ENCODE assay signal across 1 cellular context in genomic region chr12:116346222-116346621, GRCh38.
TF ChIP-seq lines count a peak whose summit lies in the region.

No MANE protein-coding gene starts in this region.

TF ChIP-seq in K562, 482 proteins besides CTCF, POLR2A, EP300 and RAD21 (continued from another document):
- TF ChIP-seq ZNF740 (CRISPR knock-in tag; IDR thresholded peaks at IDR 0.05) (no peak), ZNF740 (tag; IDR thresholded peaks at IDR 0.05) (no peak), IRF1 (CRISPR knock-in tag; IDR thresholded peaks at IDR 0.05; ENCODE audit: borderline replicate concordance) (no peak), ZNF592 (IDR thresholded peaks at IDR 0.05) (no peak; the same call in none of the 2 replicates), SMARCE1 (IDR thresholded peaks at IDR 0.05) (peak; percentile 46; the same call in 1 of the 2 replicates), ARID2 (IDR thresholded peaks at IDR 0.05) (peak; percentile 5; the same call in 1 of the 2 replicates), ZNF253 (CRISPR knock-in tag; conservative IDR thresholded peaks at IDR 0.05) (no peak), ATF2 (CRISPR knock-in tag; IDR thresholded peaks at IDR 0.05) (no peak), TEAD4 (IDR thresholded peaks at IDR 0.05; ENCODE audit: low read length) (peak; percentile 39), TEAD4 (CRISPR knock-in tag; IDR thresholded peaks at IDR 0.05; ENCODE audit: borderline replicate concordance) (no peak), ARID1B (IDR thresholded peaks at IDR 0.05) (peak; percentile 55), EGR1 (conservative IDR thresholded peaks at IDR 0.05) (no peak), TCF7L2 (IDR thresholded peaks at IDR 0.05; ENCODE audit: low read depth, low read length) (no peak), MTA2 (IDR thresholded peaks at IDR 0.05; ENCODE audit: low read depth) (peak; percentile 56), MEF2A (IDR thresholded peaks at IDR 0.05; ENCODE audit: control insufficient read depth, low read depth, low read length) (peak; percentile 32; the same call in 1 of the 2 replicates), ZNF41 (CRISPR knock-in tag; conservative IDR thresholded peaks at IDR 0.05) (no peak), ID3 (CRISPR knock-in tag; IDR thresholded peaks at IDR 0.05) (no peak), ID3 (tag; IDR thresholded peaks at IDR 0.05) (no peak), TAL1 (IDR thresholded peaks at IDR 0.05) (peak; percentile 53; the same call in 1 of the 2 replicates), LEF1 (IDR thresholded peaks at IDR 0.05) (peak; percentile 77), SOX6 (IDR thresholded peaks at IDR 0.05) (peak; percentile 88), HDAC3 (IDR thresholded peaks at IDR 0.05; ENCODE audit: borderline replicate concordance, partially characterized antibody) (peak; percentile 44), CEBPG (CRISPR knock-in tag; IDR thresholded peaks at IDR 0.05) (no peak), CEBPG (tag; conservative IDR thresholded peaks at IDR 0.05 in 1 of 2, IDR thresholded peaks at IDR 0.05 in 1 of 2) (no peak), TRIM24 (IDR thresholded peaks at IDR 0.05) (peak in 1 of 2 experiments; percentile 26; a peak in 1 of 4 replicates), ZNF778 (CRISPR knock-in tag; IDR thresholded peaks at IDR 0.05) (no peak), ARNT (IDR thresholded peaks at IDR 0.05) (peak in 1 of 2 experiments; percentile 50; a peak in 1 of 4 replicates), HDAC1 (IDR thresholded peaks at IDR 0.05) (peak in 1 of 2 experiments; percentile 57; a peak in 2 of 4 replicates), JUN (IDR thresholded peaks at IDR 0.05; ENCODE audit: borderline replicate concordance, low read depth, low read length) (no peak), JUN (CRISPR knock-in tag; IDR thresholded peaks at IDR 0.05; ENCODE audit: borderline replicate concordance) (no peak), SMARCC2 (IDR thresholded peaks at IDR 0.05; ENCODE audit: low read depth) (no peak), HMG20B (CRISPR knock-in tag; IDR thresholded peaks at IDR 0.05) (no peak), CREB5 (CRISPR knock-in tag; IDR thresholded peaks at IDR 0.05) (no peak), SMARCA4 (IDR thresholded peaks at IDR 0.05) (peak; percentile 62), PHTF2 (CRISPR knock-in tag; IDR thresholded peaks at IDR 0.05) (no peak), ZNF280B (CRISPR knock-in tag; IDR thresholded peaks at IDR 0.05) (no peak), ZBTB26 (CRISPR knock-in tag; IDR thresholded peaks at IDR 0.05) (no peak), ZNF589 (CRISPR knock-in tag; IDR thresholded peaks at IDR 0.05; ENCODE audit: low read depth) (no peak), MLLT1 (IDR thresholded peaks at IDR 0.05) (peak in 1 of 2 experiments; percentile 45; a peak in 1 of 4 replicates), ARHGAP35 (IDR thresholded peaks at IDR 0.05; ENCODE audit: partially characterized antibody) (no peak), CBFA2T3 (IDR thresholded peaks at IDR 0.05) (peak; percentile 74), CBFA2T2 (conservative IDR thresholded peaks at IDR 0.05) (peak; percentile 49), NCOA1 (IDR thresholded peaks at IDR 0.05; ENCODE audit: low read depth) (0 out of 2 replicates have a peak, but pooled peaks have one; percentile 17), NBN (IDR thresholded peaks at IDR 0.05; ENCODE audit: low read depth) (0 out of 2 replicates have a peak, but pooled peaks have one; percentile 30), DPF2 (IDR thresholded peaks at IDR 0.05) (peak; percentile 73; the same call in 1 of the 2 replicates), GATAD2A (IDR thresholded peaks at IDR 0.05) (peak; percentile 82; the same call in 1 of the 2 replicates), NR2C2 (CRISPR knock-in tag; IDR thresholded peaks at IDR 0.05) (no peak), NR2C2 (tag; IDR thresholded peaks at IDR 0.05) (0 out of 2 replicates have a peak, but pooled peaks have one; percentile 33), SMAD4 (CRISPR knock-in tag; conservative IDR thresholded peaks at IDR 0.05) (0 out of 2 replicates have a peak, but pooled peaks have one; percentile 36), BRD9 (IDR thresholded peaks at IDR 0.05; ENCODE audit: low read depth, partially characterized antibody) (peak; percentile 42), ZNF699 (CRISPR knock-in tag; IDR thresholded peaks at IDR 0.05; ENCODE audit: insufficient replicate concordance) (no peak), PTBP1 (IDR thresholded peaks at IDR 0.05; ENCODE audit: low read depth, low read length) (no peak), MECOM (CRISPR knock-in tag; IDR thresholded peaks at IDR 0.05) (no peak), ZNF384 (IDR thresholded peaks at IDR 0.05; ENCODE audit: low read depth, low read length) (peak; percentile 88), TBP (optimal IDR thresholded peaks at IDR 0.05; ENCODE audit: low read depth, low read length) (no peak)
